13 cellular contexts compared by ENCODE assay signal in genomic region chr18:28147674-28148171, GRCh38. TPM values are rescaled to one million over a fixed set of nuclear protein-coding genes. Genes with fewer than 3 reads are reported as not detected.
DNase-seq lines count a peak whose midpoint lies in the region; ATAC-seq and TF ChIP-seq lines count a peak whose summit lies in the region.
"Had no signal": no experiment of that assay in that cellular context is flagged by ENCODE, and none has a peak within 500 bp of the region (broad histone marks: within the 10 kb centered on the region; RNA-seq: fewer than 3 reads in every experiment).

No MANE protein-coding gene starts in this region.

- DNase-seq in HCEC 1CT = peak; percentile 43
- peak; percentile 58 for DNase-seq in NCI-H748 (lab: John Stamatoyannopoulos, UW; ENCODE audit: unreplicated experiment)
- peak; percentile 52 for DNase-seq in epithelial cell of proximal tubule (ENCODE audit: low read depth)
- peak; percentile 2 for DNase-seq in pulmonary artery endothelial cell (ENCODE audit: low read depth, low spot score)
- no peak for DNase-seq in activated CD8-positive, alpha-beta memory T cell treated with anti-CD3 and anti-CD28 coated beads, Interleukin-2, amount 50 U/mL, for 48 hours
- DNase-seq in T1000 (lab: John Stamatoyannopoulos, UW) = no peak
- DNase-seq: activated CD8-positive, alpha-beta memory T cell treated with anti-CD3 and anti-CD28 coated beads, Interleukin-2, amount 10 ng/mL, durations not matched to agents 7 days and 5 days; adrenal gland; DMS53; mucosa of descending colon; tibial artery had no signal

- ATAC-seq in HG03025 (IDR thresholded peaks at IDR 0.05; ENCODE audit: low FRiP score, unreplicated experiment) = no peak
- ATAC-seq in GM19455 (IDR thresholded peaks at IDR 0.05; ENCODE audit: unreplicated experiment) = no peak
- ATAC-seq: activated CD8-positive, alpha-beta memory T cell treated with anti-CD3 and anti-CD28 coated beads, Interleukin-2, amount 10 ng/mL, durations not matched to agents 7 days and 5 days; mucosa of descending colon had no signal

- TF ChIP-seq CTCF in epithelial cell of proximal tubule (conservative IDR thresholded peaks at IDR 0.05; ENCODE audit: low read depth, low read length) = no peak

- H3K4me3 ChIP-seq in epithelial cell of proximal tubule (ENCODE audit: low read depth, low read length) = no peak overlapping the region
- H3K4me3 ChIP-seq: adrenal gland, mucosa of descending colon, tibial artery had no signal

RNA-seq across cellular contexts. Expression of gene CDH2, which starts 29.2 kb away (rescaled TPM):
- total RNA-seq in epithelial cell of proximal tubule = 74.5 and 78.2 TPM in 2 replicates
- total RNA-seq in pulmonary artery endothelial cell = 31.6 and 36.5 TPM in 2 replicates

Comparison
In these comparisons a context has a peak if more than half of its experiments do, and no peak if none do; other contexts are left out.
1. DNase-seq: peak in HCEC 1CT (single experiment), NCI-H748 (single experiment), epithelial cell of proximal tubule (single experiment) and pulmonary artery endothelial cell (single experiment); none in activated CD8-positive, alpha-beta memory T cell treated with anti-CD3 and anti-CD28 coated beads, Interleukin-2, amount 50 U/mL, for 48 hours (single experiment) and T1000 (single experiment).